Comparison of ENCODE assay signal across 8 cellular contexts in genomic region chr3:71583569-71584215, GRCh38. TPM values are rescaled to one million over a fixed set of nuclear protein-coding genes. Genes with fewer than 3 reads are reported as not detected.
A peak's percentile ranks its signal among the peaks of the same experiment; 100 is the strongest.
DNase-seq lines count a peak whose midpoint lies in the region; ATAC-seq lines count a peak whose summit lies in the region.

Gene FOXP1, minus strand, starts transcription at chr3:71583728. Its CDS starts 385,347 bp downstream, at chr3:71198381.

- H3K79me2 ChIP-seq in GM23248 (ENCODE audit: insufficient read depth), result peaks cover 63% of the 10 kb centered on the region

- ATAC-seq in GM21576 (IDR thresholded peaks at IDR 0.05; ENCODE audit: unreplicated experiment), result no peak

- H3K4me2 ChIP-seq in GM23248 (ENCODE audit: unreplicated experiment), result peak within 1 kb of the TSS; percentile 98

- peak within 1 kb of the TSS; percentile 81 for H3K27ac ChIP-seq in GM23248
- peak within 1 kb of the TSS; percentile 86 to 98 (median 93) for H3K27ac ChIP-seq in skin epidermis

- no peaks in the 10 kb centered on the region for H3K27me3 ChIP-seq in GM23248 (replicated peaks; ENCODE audit: insufficient read depth)

- peaks cover 38% of the 10 kb centered on the region for H3F3A ChIP-seq in GM23248 (ENCODE audit: insufficient read depth)

- no peaks in the 10 kb centered on the region for H3K36me3 ChIP-seq in GM23248 (ENCODE audit: low read depth)

- H3K9ac ChIP-seq in GM23248, result peak within 1 kb of the TSS; percentile 90

- in situ Hi-C loops in GM23248 (cut with MboI), result loop anchor here (25.0 kb wide), 2 partner anchors 471 to 871 kb away; no protein-coding TSS in a partner anchor

- peaks cover 46% of the 10 kb centered on the region for H3K4me1 ChIP-seq in GM23248 (ENCODE audit: insufficient read depth)

- H3K9me3 ChIP-seq in GM23248 (ENCODE audit: low read depth), result no peaks in the 10 kb centered on the region

- peak in 13 of 14 donors; percentile 61 to 91 (median 81) for DNase-seq in C1 segment of cervical spinal cord (lab: John Stamatoyannopoulos, UW)
- peak; percentile 91 for DNase-seq in GM23248
- DNase-seq in NCI-H2196 (lab: John Stamatoyannopoulos, UW; ENCODE audit: unreplicated experiment), result peak; percentile 46
- DNase-seq in activated CD4-positive, CD25-positive, alpha-beta regulatory T cell treated with anti-CD3 and anti-CD28 coated beads, Interleukin-2, amount 50 U/mL, for 16 hours (ENCODE audit: low read depth, low spot score), result peak; percentile 41
- peak; percentile 67 for DNase-seq in central memory CD4-positive, alpha-beta T cell
- peak; percentile 74 for DNase-seq in inferior parietal cortex (ENCODE audit: extremely low spot score)

- peak within 1 kb of the TSS; percentile 93 for H3K4me3 ChIP-seq in GM23248
- peak within 1 kb of the TSS; percentile 54 to 80 (median 73) for H3K4me3 ChIP-seq in skin epidermis

- H3K9me2 ChIP-seq in GM23248 (ENCODE audit: insufficient read depth), result no peaks in the 10 kb centered on the region

- peak within 1 kb of the TSS; percentile 86 for H2AFZ ChIP-seq in GM23248

- WGBS in GM23248 (ENCODE audit: low coverage in 1 of 2, low lambda C conversion rate in 2 of 2, missing lambda C conversion rate in 2 of 2), 2 experiments, result 1 to 2% methylated on average over 28 to 69 of the region's 70 CpGs

- H4K20me1 ChIP-seq in GM23248 (ENCODE audit: insufficient read depth), result no peaks in the 10 kb centered on the region

RNA-seq across cellular contexts. Expression of gene FOXP1, which starts in this region (rescaled TPM):
- 37.4 and 52.5 TPM in 2 replicates for total RNA-seq in GM23248 (2014; rRNA removed; shearing (Covaris generic))
- polyA plus RNA-seq in GM23248 (2016; fragmentation: Nextera tagmentation; extraction: Ambion mirVana), result 57.6 and 59.9 TPM in 2 replicates

Comparison
In these comparisons a context has a peak if more than half of its experiments do, and no peak if none do; other contexts are left out.
1. DNase-seq: peak in every context shown above with its lines; median percentile 91 in GM23248; 81 in C1 segment of cervical spinal cord; 74 in inferior parietal cortex; 67 in central memory CD4-positive, alpha-beta T cell; 46 in NCI-H2196; 41 in activated CD4-positive, CD25-positive, alpha-beta regulatory T cell treated with anti-CD3 and anti-CD28 coated beads, Interleukin-2, amount 50 U/mL, for 16 hours.